Comparison of ENCODE assay signal across 1 cellular context in genomic region chr3:28951773-28952556, GRCh38.
TF ChIP-seq lines count a peak whose summit lies in the region.

No MANE protein-coding gene starts in this region.

TF ChIP-seq in HepG2, 621 proteins besides CTCF, POLR2A, EP300 and RAD21 (continued from another document):
- TF ChIP-seq, protein P1, sequence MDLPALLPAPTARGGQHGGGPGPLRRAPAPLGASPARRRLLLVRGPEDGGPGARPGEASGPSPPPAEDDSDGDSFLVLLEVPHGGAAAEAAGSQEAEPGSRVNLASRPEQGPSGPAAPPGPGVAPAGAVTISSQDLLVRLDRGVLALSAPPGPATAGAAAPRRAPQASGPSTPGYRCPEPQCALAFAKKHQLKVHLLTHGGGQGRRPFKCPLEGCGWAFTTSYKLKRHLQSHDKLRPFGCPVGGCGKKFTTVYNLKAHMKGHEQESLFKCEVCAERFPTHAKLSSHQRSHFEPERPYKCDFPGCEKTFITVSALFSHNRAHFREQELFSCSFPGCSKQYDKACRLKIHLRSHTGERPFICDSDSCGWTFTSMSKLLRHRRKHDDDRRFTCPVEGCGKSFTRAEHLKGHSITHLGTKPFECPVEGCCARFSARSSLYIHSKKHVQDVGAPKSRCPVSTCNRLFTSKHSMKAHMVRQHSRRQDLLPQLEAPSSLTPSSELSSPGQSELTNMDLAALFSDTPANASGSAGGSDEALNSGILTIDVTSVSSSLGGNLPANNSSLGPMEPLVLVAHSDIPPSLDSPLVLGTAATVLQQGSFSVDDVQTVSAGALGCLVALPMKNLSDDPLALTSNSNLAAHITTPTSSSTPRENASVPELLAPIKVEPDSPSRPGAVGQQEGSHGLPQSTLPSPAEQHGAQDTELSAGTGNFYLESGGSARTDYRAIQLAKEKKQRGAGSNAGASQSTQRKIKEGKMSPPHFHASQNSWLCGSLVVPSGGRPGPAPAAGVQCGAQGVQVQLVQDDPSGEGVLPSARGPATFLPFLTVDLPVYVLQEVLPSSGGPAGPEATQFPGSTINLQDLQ (CRISPR knock-in tag; IDR thresholded peaks at IDR 0.05): no peak
- TF ChIP-seq THAP7 (CRISPR knock-in tag; IDR thresholded peaks at IDR 0.05): no peak
